8 cellular contexts compared by ENCODE assay signal in the genomic region with DNA sequence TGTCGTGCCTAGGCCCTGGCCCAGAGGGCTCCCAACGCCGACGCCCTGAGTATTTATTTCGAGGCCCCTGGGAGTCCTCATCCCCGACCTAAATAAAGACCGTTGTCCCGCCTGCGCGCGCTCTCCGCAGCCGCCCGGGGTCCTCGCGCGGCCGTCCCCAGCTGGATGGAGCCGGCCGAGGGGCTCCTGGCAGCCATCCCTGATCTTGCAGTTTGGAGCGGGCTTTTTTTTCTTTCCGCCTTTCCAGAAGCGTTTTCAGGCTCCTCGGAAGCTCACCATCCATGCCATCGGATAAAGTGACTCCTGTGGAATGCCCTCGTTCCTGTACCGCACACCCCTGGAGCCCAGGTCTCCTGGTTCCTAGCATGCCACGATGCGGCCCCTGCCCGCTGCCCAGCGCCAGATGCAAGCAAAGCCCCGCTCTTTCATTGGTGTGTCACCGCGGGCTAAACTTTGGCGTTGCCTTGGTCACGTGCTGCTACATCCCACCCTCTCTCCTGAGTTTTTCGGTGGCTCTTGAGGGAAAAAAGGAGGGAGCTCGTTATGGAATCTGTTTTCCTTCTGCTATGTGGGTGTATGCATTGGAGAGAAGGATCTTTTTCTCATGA. TPM values are rescaled to one million over a fixed set of nuclear protein-coding genes. Genes with fewer than 3 reads are reported as not detected.
DNase-seq lines count a peak whose midpoint lies in the region; ATAC-seq, FAIRE-seq and TF ChIP-seq lines count a peak whose summit lies in the region.

No MANE protein-coding gene starts in this region.

- peaks cover 35% of the 10 kb centered on the region for H3K4me1 Mint-ChIP-seq in activated CD4-positive, alpha-beta memory T cell treated with anti-CD3 and anti-CD28 coated beads, Interleukin-2, amount 10 ng/mL, durations not matched to agents 7 days and 5 days
- peaks cover 36 to 42% of the 10 kb centered on the region in 2 donors for H3K4me1 Mint-ChIP-seq in natural killer cell treated with Interleukin-12 subunit alpha and Interleukin-12 subunit beta and Interleukin-15 and Interleukin-18, amount 100 ng/mL, for 72 hours (ENCODE audit: low read depth in 2 of 2)

- peak overlapping the region; percentile 87 for H3K4me3 Mint-ChIP-seq in activated CD4-positive, alpha-beta memory T cell treated with anti-CD3 and anti-CD28 coated beads, Interleukin-2, amount 10 ng/mL, durations not matched to agents 7 days and 5 days
- H3K4me3 Mint-ChIP-seq in natural killer cell treated with Interleukin-12 subunit alpha and Interleukin-12 subunit beta and Interleukin-15 and Interleukin-18, amount 100 ng/mL, for 72 hours: peak overlapping the region; percentile 93

- peak; percentile 20 for DNase-seq in GM12865 (ENCODE audit: low read depth)
- DNase-seq in NCI-H146 treated with DMSO at 0.1 percent for 48 hours (lab: John Stamatoyannopoulos, UW; ENCODE audit: unreplicated experiment): peak; percentile 35
- DNase-seq in activated CD4-positive, alpha-beta memory T cell treated with anti-CD3 and anti-CD28 coated beads, Interleukin-2, amount 10 ng/mL, durations not matched to agents 7 days and 5 days: peak; percentile 19
- peak; percentile 47 for DNase-seq in fibroblast of pulmonary artery (ENCODE audit: low read depth)
- no peak for DNase-seq in natural killer cell treated with Interleukin-12 subunit alpha and Interleukin-12 subunit beta and Interleukin-15 and Interleukin-18, amount 100 ng/mL, for 72 hours (ENCODE audit: low spot score)
- DNase-seq in KG1 (lab: John Stamatoyannopoulos, UW): no peak
- DNase-seq in GM12892 (ENCODE audit: insufficient read length): no peak

- H3K36me3 Mint-ChIP-seq in activated CD4-positive, alpha-beta memory T cell treated with anti-CD3 and anti-CD28 coated beads, Interleukin-2, amount 10 ng/mL, durations not matched to agents 7 days and 5 days (ENCODE audit: low read depth): no peaks in the 10 kb centered on the region
- no peaks in the 10 kb centered on the region for H3K36me3 Mint-ChIP-seq in natural killer cell treated with Interleukin-12 subunit alpha and Interleukin-12 subunit beta and Interleukin-15 and Interleukin-18, amount 100 ng/mL, for 72 hours

- POLR2A ChIA-PET in activated CD4-positive, alpha-beta memory T cell treated with anti-CD3 and anti-CD28 coated beads, Interleukin-2, amount 10 ng/mL, durations not matched to agents 7 days and 5 days (lab: Charles Lee): interaction anchor here (0.7 to 2.5 kb wide), 21 partner anchors 9 to 584 kb away, joined by 3 to 13 read pairs (median 5); partner anchors contain the start of genes FDXR, GGA3, MIF4GD and MRPS7

- peak in 1 of 2 donors; percentile 18 for ATAC-seq in natural killer cell treated with Interleukin-12 subunit alpha and Interleukin-12 subunit beta and Interleukin-15 and Interleukin-18, amount 100 ng/mL, for 72 hours
- no peak for ATAC-seq in HG03025 (IDR thresholded peaks at IDR 0.05; ENCODE audit: low FRiP score, unreplicated experiment)

- TF ChIP-seq POLR2A in GM12892 (IDR thresholded peaks at IDR 0.05; ENCODE audit: low read depth, low read length): no peak

- CTCF ChIA-PET in activated CD4-positive, alpha-beta memory T cell treated with anti-CD3 and anti-CD28 coated beads, Interleukin-2, amount 10 ng/mL, durations not matched to agents 7 days and 5 days (lab: Charles Lee): interaction anchor here (1.1 to 2.6 kb wide), 6 partner anchors 13 to 176 kb away, joined by 3 to 14 read pairs (median 5); partner anchors contain the start of genes LLGL2, SMIM5 and TSEN54

- no peak for FAIRE-seq in GM12892 (lab: Jason Lieb, UNC)

- H3K27ac Mint-ChIP-seq in activated CD4-positive, alpha-beta memory T cell treated with anti-CD3 and anti-CD28 coated beads, Interleukin-2, amount 10 ng/mL, durations not matched to agents 7 days and 5 days: peak overlapping the region; percentile 72
- H3K27ac Mint-ChIP-seq in natural killer cell treated with Interleukin-12 subunit alpha and Interleukin-12 subunit beta and Interleukin-15 and Interleukin-18, amount 100 ng/mL, for 72 hours: peak overlapping the region; percentile 83 to 93

- H3K4me3 ChIP-seq in GM12865 (ENCODE audit: low read depth, low read length): peak overlapping the region; percentile 88
- H3K4me3 ChIP-seq in fibroblast of pulmonary artery (replicated peaks; ENCODE audit: low read depth, low read length): peak overlapping the region; percentile 95

- H3K27me3 Mint-ChIP-seq in activated CD4-positive, alpha-beta memory T cell treated with anti-CD3 and anti-CD28 coated beads, Interleukin-2, amount 10 ng/mL, durations not matched to agents 7 days and 5 days: no peaks in the 10 kb centered on the region
- H3K27me3 Mint-ChIP-seq in natural killer cell treated with Interleukin-12 subunit alpha and Interleukin-12 subunit beta and Interleukin-15 and Interleukin-18, amount 100 ng/mL, for 72 hours: no peaks in the 10 kb centered on the region

- TF ChIP-seq CTCF in GM12865 (IDR thresholded peaks at IDR 0.05; ENCODE audit: insufficient read depth, low read depth, low read length, missing control alignments): no peak
- TF ChIP-seq CTCF in fibroblast of pulmonary artery (IDR thresholded peaks at IDR 0.05; ENCODE audit: low read length, missing control alignments): no peak

- H3K9me3 Mint-ChIP-seq in activated CD4-positive, alpha-beta memory T cell treated with anti-CD3 and anti-CD28 coated beads, Interleukin-2, amount 10 ng/mL, durations not matched to agents 7 days and 5 days: no peaks in the 10 kb centered on the region
- no peaks in the 10 kb centered on the region for H3K9me3 Mint-ChIP-seq in natural killer cell treated with Interleukin-12 subunit alpha and Interleukin-12 subunit beta and Interleukin-15 and Interleukin-18, amount 100 ng/mL, for 72 hours

RNA-seq across cellular contexts. Expression of gene TMEM94, which starts 0.7 kb away (rescaled TPM):
- 10 to 100 TPM; 76.4 to 81.9 TPM for total RNA-seq in activated CD4-positive, alpha-beta memory T cell treated with anti-CD3 and anti-CD28 coated beads, Interleukin-2, amount 10 ng/mL, durations not matched to agents 7 days and 5 days
- 100 to 1,000 TPM in 1 of 2 donors, 10 to 100 TPM in 1; 69.9 to 106 TPM for total RNA-seq in natural killer cell treated with Interleukin-12 subunit alpha and Interleukin-12 subunit beta and Interleukin-15 and Interleukin-18, amount 100 ng/mL, for 72 hours
- polyA plus RNA-seq in GM12892 (2012; ENCODE audit: missing spikeins): 23.5 TPM

RNA-seq across cellular contexts. Expression of gene GRB2, which starts 51.7 kb away (rescaled TPM):
- 100 to 1,000 TPM; 130 to 132 TPM for total RNA-seq in activated CD4-positive, alpha-beta memory T cell treated with anti-CD3 and anti-CD28 coated beads, Interleukin-2, amount 10 ng/mL, durations not matched to agents 7 days and 5 days
- 100 to 1,000 TPM; 198 to 235 TPM for total RNA-seq in natural killer cell treated with Interleukin-12 subunit alpha and Interleukin-12 subunit beta and Interleukin-15 and Interleukin-18, amount 100 ng/mL, for 72 hours
- 169 TPM for polyA plus RNA-seq in GM12892 (2012; ENCODE audit: missing spikeins)

RNA-seq across cellular contexts. Expression of gene CASKIN2, which starts 58.2 kb away (rescaled TPM):
- 1 to 10 TPM; 1.5 to 1.9 TPM for total RNA-seq in activated CD4-positive, alpha-beta memory T cell treated with anti-CD3 and anti-CD28 coated beads, Interleukin-2, amount 10 ng/mL, durations not matched to agents 7 days and 5 days
- total RNA-seq in natural killer cell treated with Interleukin-12 subunit alpha and Interleukin-12 subunit beta and Interleukin-15 and Interleukin-18, amount 100 ng/mL, for 72 hours: under 1 TPM; 0.33 to 0.98 TPM
- 0.23 TPM for polyA plus RNA-seq in GM12892 (2012; ENCODE audit: missing spikeins)

RNA-seq across cellular contexts. Expression of gene TSEN54, which starts 59.2 kb away (rescaled TPM):
- total RNA-seq in activated CD4-positive, alpha-beta memory T cell treated with anti-CD3 and anti-CD28 coated beads, Interleukin-2, amount 10 ng/mL, durations not matched to agents 7 days and 5 days: 10 to 100 TPM; 55.6 to 60.5 TPM
- 100 to 1,000 TPM in 1 of 2 donors, 10 to 100 TPM in 1; 37.5 to 106 TPM for total RNA-seq in natural killer cell treated with Interleukin-12 subunit alpha and Interleukin-12 subunit beta and Interleukin-15 and Interleukin-18, amount 100 ng/mL, for 72 hours
- 24.2 TPM for polyA plus RNA-seq in GM12892 (2012; ENCODE audit: missing spikeins)

Comparison
In these comparisons a context has a peak if more than half of its experiments do, and no peak if none do; other contexts are left out.
1. DNase-seq: peak in GM12865 (single experiment), NCI-H146 treated with DMSO at 0.1 percent for 48 hours (single experiment), activated CD4-positive, alpha-beta memory T cell treated with anti-CD3 and anti-CD28 coated beads, Interleukin-2, amount 10 ng/mL, durations not matched to agents 7 days and 5 days (single experiment) and fibroblast of pulmonary artery (single experiment); none in natural killer cell treated with Interleukin-12 subunit alpha and Interleukin-12 subunit beta and Interleukin-15 and Interleukin-18, amount 100 ng/mL, for 72 hours (single experiment), KG1 (single experiment) and GM12892 (single experiment).